ENCODE assay signal across 14 cellular contexts in the genomic region with DNA sequence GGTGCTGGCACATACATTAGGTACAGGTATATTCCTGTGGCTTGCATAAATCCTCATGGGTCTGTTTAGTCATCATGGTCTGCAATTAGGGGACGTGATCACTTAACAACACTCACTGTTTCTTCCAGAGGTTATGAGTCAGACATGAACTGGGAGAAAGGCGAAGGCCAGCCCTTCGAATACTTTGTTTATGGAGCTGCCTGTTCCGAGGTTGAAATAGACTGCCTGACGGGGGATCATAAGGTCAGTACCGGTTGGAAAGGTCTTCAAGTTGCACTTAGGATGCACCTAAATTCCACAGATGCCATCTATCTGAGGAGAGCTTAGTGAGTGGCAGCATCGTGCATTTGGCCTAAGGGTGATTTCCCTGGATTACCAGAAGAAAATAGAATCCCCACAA.
DNase-seq lines count a peak whose midpoint lies in the region; ATAC-seq and TF ChIP-seq lines count a peak whose summit lies in the region.
"Had no signal": no experiment of that assay in that cellular context is flagged by ENCODE, and none has a peak within 500 bp of the region (broad histone marks: within the 10 kb centered on the region; RNA-seq: fewer than 3 reads in every experiment).

No MANE protein-coding gene starts in this region.

- no peak for TF ChIP-seq POLR2A in breast epithelium (IDR thresholded peaks at IDR 0.05)

- H3K4me1 ChIP-seq in breast epithelium = no peaks in the 10 kb centered on the region
- H3K4me1 ChIP-seq: gastrocnemius medialis, lower lobe of right lung, psoas muscle had no signal

- H3K27me3 ChIP-seq in breast epithelium = no peaks in the 10 kb centered on the region
- H3K27me3 ChIP-seq: gastrocnemius medialis had no signal

- DNase-seq in MCF 10A (ENCODE audit: unreplicated experiment) (peak; percentile 89), breast epithelium (ENCODE audit: low spot score in 2 of 2) (no peak), glomerular visceral epithelial cell (ENCODE audit: extremely low spot score) (peak; percentile 66), stromal cell of bone marrow (ENCODE audit: low read depth) (peak; percentile 42), GM10266 (ENCODE audit: extremely low spot score) (no peak), WTC11 (ENCODE audit: low spot score) (no peak)
- DNase-seq: activated T-cell treated with anti-CD3 and anti-CD28 coated beads, Interleukin-2, amount 50 U/mL, for 24 hours; caudate nucleus; gastrocnemius medialis; lower lobe of right lung; NCI-H2081; psoas muscle had no signal

- H3K9me3 ChIP-seq in breast epithelium = no peaks in the 10 kb centered on the region
- H3K9me3 ChIP-seq: gastrocnemius medialis, lower lobe of right lung, psoas muscle had no signal

- no peak overlapping the region for H3K4me3 ChIP-seq in breast epithelium
- H3K4me3 ChIP-seq: gastrocnemius medialis, lower lobe of right lung, psoas muscle had no signal

- peaks cover 8% of the 10 kb centered on the region for H3K4me1 Mint-ChIP-seq in MCF 10A (ENCODE audit: insufficient read depth, unreplicated experiment)
- no peaks in the 10 kb centered on the region for H3K4me1 Mint-ChIP-seq in WTC11

- H3K27ac ChIP-seq in breast epithelium (no peak overlapping the region), VCaP (peak overlapping the region; percentile 65; the same call in 1 of the 2 replicates)
- H3K27ac ChIP-seq: gastrocnemius medialis, lower lobe of right lung, psoas muscle had no signal

- H3K36me3 ChIP-seq in breast epithelium = no peaks in the 10 kb centered on the region
- H3K36me3 ChIP-seq: gastrocnemius medialis, lower lobe of right lung had no signal

- H3K4me3 Mint-ChIP-seq in MCF 10A (ENCODE audit: unreplicated experiment) (no peak overlapping the region), WTC11 (no peak overlapping the region)
- H3K4me3 Mint-ChIP-seq: activated T-cell treated with anti-CD3 and anti-CD28 coated beads, Interleukin-2, amount 50 U/mL, for 24 hours had no signal

- intact Hi-C loops in MCF 10A (cut with micrococcal nuclease) (no loop called here), breast epithelium (cut with DNase I; ENCODE audit: low total_unique reads) (no loop called here)

- H3K27me3 Mint-ChIP-seq in MCF 10A (ENCODE audit: insufficient read depth, unreplicated experiment) (no peaks in the 10 kb centered on the region), WTC11 (ENCODE audit: low read depth) (no peaks in the 10 kb centered on the region)

- CTCF ChIA-PET in MCF 10A (lab: Yijun Ruan, JAX) (interaction anchor here (0.7 to 1.3 kb wide), 3 partner anchors 11 to 37 kb away, joined by 3 to 4 read pairs (median 4); no protein-coding TSS in a partner anchor), WTC11 (lab: Charles Lee) (no interaction called here)

- ATAC-seq in HG02798 (IDR thresholded peaks at IDR 0.05; ENCODE audit: poor library complexity, unreplicated experiment) (no peak), WTC11 (no peak)
- ATAC-seq: lower lobe of right lung, psoas muscle had no signal

- H3K27ac Mint-ChIP-seq in MCF 10A (ENCODE audit: low read depth, unreplicated experiment) (peak overlapping the region; percentile 63), WTC11 (no peak overlapping the region)
- H3K27ac Mint-ChIP-seq: activated T-cell treated with anti-CD3 and anti-CD28 coated beads, Interleukin-2, amount 50 U/mL, for 24 hours had no signal

- H3K9me3 Mint-ChIP-seq in MCF 10A (ENCODE audit: unreplicated experiment) (peaks cover 7% of the 10 kb centered on the region), WTC11 (no peaks in the 10 kb centered on the region)
- H3K9me3 Mint-ChIP-seq: activated T-cell treated with anti-CD3 and anti-CD28 coated beads, Interleukin-2, amount 50 U/mL, for 24 hours had no signal

- H3K36me3 Mint-ChIP-seq in MCF 10A (ENCODE audit: insufficient read depth, unreplicated experiment) = peaks cover 7% of the 10 kb centered on the region
- no peaks in the 10 kb centered on the region for H3K36me3 Mint-ChIP-seq in WTC11

- POLR2A ChIA-PET in MCF 10A (lab: Yijun Ruan, JAX) (interaction anchor here (0.6 to 1.7 kb wide), 10 partner anchors 8 to 1267 kb away, joined by 3 to 4 read pairs (median 3); no protein-coding TSS in a partner anchor), WTC11 (lab: Charles Lee) (no interaction called here)

- no TSS peak for BruUV-seq in MCF 10A (replicated peaks; lab: Mats Ljungman, UMichigan)

- TF ChIP-seq CTCF in MCF 10A (IDR thresholded peaks at IDR 0.05; ENCODE audit: unreplicated experiment) (no peak), breast epithelium (IDR thresholded peaks at IDR 0.05) (no peak), VCaP (conservative IDR thresholded peaks at IDR 0.05) (no peak), GM10266 (IDR thresholded peaks at IDR 0.05; ENCODE audit: control insufficient read depth, insufficient read depth, low read depth, missing control alignments) (no peak), WTC11 (IDR thresholded peaks at IDR 0.05) (no peak)

TF ChIP-seq in WTC11, 78 proteins besides CTCF, POLR2A, EP300 and RAD21:
- TF ChIP-seq GRHL2 (CRISPR knock-in tag; IDR thresholded peaks at IDR 0.05; ENCODE audit: insufficient replicate concordance, severe bottlenecking) (no peak), PRRX2 (CRISPR knock-in tag; IDR thresholded peaks at IDR 0.05) (no peak), ZNF263 (CRISPR knock-in tag; IDR thresholded peaks at IDR 0.05; ENCODE audit: low read depth) (no peak), ZNF423 (CRISPR knock-in tag; IDR thresholded peaks at IDR 0.05) (no peak)
- TF ChIP-seq, protein P1, sequence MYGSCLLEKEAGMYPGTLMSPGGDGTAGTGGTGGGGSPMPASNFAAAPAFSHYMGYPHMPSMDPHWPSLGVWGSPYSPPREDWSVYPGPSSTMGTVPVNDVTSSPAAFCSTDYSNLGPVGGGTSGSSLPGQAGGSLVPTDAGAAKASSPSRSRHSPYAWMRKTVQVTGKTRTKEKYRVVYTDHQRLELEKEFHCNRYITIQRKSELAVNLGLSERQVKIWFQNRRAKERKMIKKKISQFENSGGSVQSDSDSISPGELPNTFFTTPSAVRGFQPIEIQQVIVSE (CRISPR knock-in tag; IDR thresholded peaks at IDR 0.05; ENCODE audit: borderline replicate concordance) = no peak
- TF ChIP-seq, protein P2, sequence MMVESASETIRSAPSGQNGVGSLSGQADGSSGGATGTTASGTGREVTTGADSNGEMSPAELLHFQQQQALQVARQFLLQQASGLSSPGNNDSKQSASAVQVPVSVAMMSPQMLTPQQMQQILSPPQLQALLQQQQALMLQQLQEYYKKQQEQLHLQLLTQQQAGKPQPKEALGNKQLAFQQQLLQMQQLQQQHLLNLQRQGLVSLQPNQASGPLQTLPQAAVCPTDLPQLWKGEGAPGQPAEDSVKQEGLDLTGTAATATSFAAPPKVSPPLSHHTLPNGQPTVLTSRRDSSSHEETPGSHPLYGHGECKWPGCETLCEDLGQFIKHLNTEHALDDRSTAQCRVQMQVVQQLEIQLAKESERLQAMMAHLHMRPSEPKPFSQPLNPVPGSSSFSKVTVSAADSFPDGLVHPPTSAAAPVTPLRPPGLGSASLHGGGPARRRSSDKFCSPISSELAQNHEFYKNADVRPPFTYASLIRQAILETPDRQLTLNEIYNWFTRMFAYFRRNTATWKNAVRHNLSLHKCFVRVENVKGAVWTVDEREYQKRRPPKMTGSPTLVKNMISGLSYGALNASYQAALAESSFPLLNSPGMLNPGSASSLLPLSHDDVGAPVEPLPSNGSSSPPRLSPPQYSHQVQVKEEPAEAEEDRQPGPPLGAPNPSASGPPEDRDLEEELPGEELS (CRISPR knock-in tag; IDR thresholded peaks at IDR 0.05) = no peak
TF ChIP-seq in WTC11: peak in this region for 0.

Comparison
In these comparisons a context has a peak if more than half of its experiments do, and no peak if none do; other contexts are left out.
1. DNase-seq: peak in MCF 10A (single experiment), glomerular visceral epithelial cell (single experiment) and stromal cell of bone marrow (single experiment); none in breast epithelium (0 of 2), GM10266 (single experiment) and WTC11 (single experiment).